Comparison of ENCODE assay signal across 12 cellular contexts in genomic region chr13:48818495-48818961, GRCh38.
DNase-seq lines count a peak whose midpoint lies in the region; ATAC-seq, FAIRE-seq and TF ChIP-seq lines count a peak whose summit lies in the region.
"Had no signal": no experiment of that assay in that cellular context is flagged by ENCODE, and none has a peak within 500 bp of the region (broad histone marks: within the 10 kb centered on the region; RNA-seq: fewer than 3 reads in every experiment).

No MANE protein-coding gene starts in this region.

- no peak for FAIRE-seq in A549 (lab: Jason Lieb, UNC)

- no peak overlapping the region for H3K4me3 ChIP-seq in A549
- H3K4me3 ChIP-seq: ovary had no signal

- TF ChIP-seq POLR2A in A549 (IDR thresholded peaks at IDR 0.05; ENCODE audit: low read length) = no peak

- H3K9me3 ChIP-seq in A549 = no peaks in the 10 kb centered on the region
- H3K9me3 ChIP-seq: ovary had no signal

- no peak for TF ChIP-seq RAD21 in A549 (conservative IDR thresholded peaks at IDR 0.05 in 1 of 2, IDR thresholded peaks at IDR 0.05 in 1 of 2)

- no peak for TF ChIP-seq EP300 in A549 (IDR thresholded peaks at IDR 0.05)

- DNase-seq in A549 (ENCODE audit: low read depth in 1 of 2, low spot score in 1 of 2) (peak in 1 of 2 experiments; percentile 47), HT1080 (ENCODE audit: low read depth) (peak; percentile 94), brain pericyte (ENCODE audit: low read depth, low spot score) (peak; percentile 89), islet precursor cell (peak; percentile 54), posterior cingulate gyrus (no peak), cerebellum (ENCODE audit: low spot score) (no peak)
- DNase-seq: AML-193, cerebellar nuclear complex, NCI-H524 treated with DMSO at 0.1 percent for 48 hours, ovary had no signal

- ATAC-seq in A549 (peak; percentile 74 to 81), GM19035 (IDR thresholded peaks at IDR 0.05; ENCODE audit: unreplicated experiment) (no peak), HG03442 (IDR thresholded peaks at IDR 0.05; ENCODE audit: unreplicated experiment) (no peak)

- WGBS in A549 (ENCODE audit: missing lambda C conversion rate) = 23% methylated on average over 1 of the region's 1 CpG

- H3K27ac ChIP-seq in A549 = peak overlapping the region; percentile 43 to 70; a peak in 3 of 6 replicates
- H3K27ac ChIP-seq: ovary had no signal

- peak overlapping the region; percentile 54 for H3K4me2 ChIP-seq in A549

- POLR2A ChIA-PET in A549 (lab: Yijun Ruan, JAX) = interaction anchor here (1.3 kb wide), 1 partner anchor 10 kb away, joined by 4 read pairs; no protein-coding TSS in a partner anchor

- CTCF ChIA-PET in A549 (lab: Yijun Ruan, JAX) = no interaction called here

- TF ChIP-seq CTCF in A549 (IDR thresholded peaks at IDR 0.05) = no peak

- peaks cover 34% of the 10 kb centered on the region for H3K4me1 ChIP-seq in A549

- intact Hi-C loops in posterior cingulate gyrus (cut with DNase I) = no loop called here

TF ChIP-seq in A549, 52 proteins besides CTCF, POLR2A, EP300 and RAD21:
- TF ChIP-seq CEBPB (IDR thresholded peaks at IDR 0.05) (peak in 1 of 2 experiments; percentile 37; a peak in 1 of 4 replicates), JUNB (IDR thresholded peaks at IDR 0.05) (peak; percentile 68), FOSB (CRISPR knock-in tag; IDR thresholded peaks at IDR 0.05) (no peak), FOXS1 (CRISPR knock-in tag; IDR thresholded peaks at IDR 0.05) (no peak), FOSL2 (IDR thresholded peaks at IDR 0.05) (peak; percentile 36; the same call in 1 of the 2 replicates), FOSL2 (CRISPR knock-in tag; IDR thresholded peaks at IDR 0.05) (peak; percentile 72), EHMT2 (IDR thresholded peaks at IDR 0.05; ENCODE audit: low read depth) (0 out of 2 replicates have a peak, but pooled peaks have one; percentile 29), KDM5A (IDR thresholded peaks at IDR 0.05) (no peak)

Comparison
In these comparisons a context has a peak if more than half of its experiments do, and no peak if none do; other contexts are left out.
1. ATAC-seq: peak in A549 (2 of 2); none in GM19035 (single experiment) and HG03442 (single experiment).
2. DNase-seq: peak in HT1080 (single experiment), brain pericyte (single experiment) and islet precursor cell (single experiment); none in posterior cingulate gyrus (0 of 10) and cerebellum (single experiment).